Comparison of ENCODE assay signal across 11 cellular contexts in the genomic region with DNA sequence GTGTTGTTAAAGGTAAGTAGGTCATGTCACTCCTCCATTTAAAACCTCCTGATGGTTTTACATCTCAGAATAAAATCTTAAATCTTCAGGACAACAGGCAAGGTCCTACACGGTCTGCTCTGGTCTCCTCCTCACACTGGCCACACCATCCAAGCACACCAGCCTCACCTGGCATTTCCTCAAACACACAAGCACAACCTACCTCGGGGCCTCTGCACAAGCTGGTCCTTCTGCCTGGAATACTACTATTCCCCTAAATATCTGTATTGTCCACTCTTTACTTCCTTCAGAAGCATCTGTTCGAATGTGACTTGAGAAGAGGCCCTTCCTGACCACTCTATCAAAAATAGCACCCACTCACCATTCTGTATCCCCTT. TPM values are rescaled to one million over a fixed set of nuclear protein-coding genes. Genes with fewer than 3 reads are reported as not detected.
DNase-seq lines count a peak whose midpoint lies in the region; ATAC-seq and TF ChIP-seq lines count a peak whose summit lies in the region.
"Had no signal": no experiment of that assay in that cellular context is flagged by ENCODE, and none has a peak within 500 bp of the region (broad histone marks: within the 10 kb centered on the region; RNA-seq: fewer than 3 reads in every experiment).

No MANE protein-coding gene starts in this region.

- H3K4me2 ChIP-seq in Karpas-422 (ENCODE audit: low read depth, low read length, poor library complexity, severe bottlenecking) (peak overlapping the region; percentile 77), osteoblast (ENCODE audit: insufficient read depth, low read length) (peak overlapping the region; percentile 91)

- H3K4me3 ChIP-seq in CD4-positive, CD25-positive, alpha-beta regulatory T cell (ENCODE audit: low read depth, low read length) = peak overlapping the region; percentile 49
- H3K4me3 ChIP-seq in Karpas-422 (ENCODE audit: low read length) = peak overlapping the region; percentile 92; the same call in 1 of the 2 replicates
- peak overlapping the region in 47 of 59 donors; percentile 7 to 99 (median 92) for H3K4me3 ChIP-seq in dorsolateral prefrontal cortex
- peak overlapping the region; percentile 99 for H3K4me3 ChIP-seq in osteoblast (ENCODE audit: insufficient read depth, low read length)

- H3K27ac Mint-ChIP-seq in CD4-positive, CD25-positive, alpha-beta regulatory T cell = peak overlapping the region; percentile 54 to 94 (median 88)

- DNase-seq in CD4-positive, CD25-positive, alpha-beta regulatory T cell = no peak
- DNase-seq in Karpas-422 (no peak), dorsolateral prefrontal cortex (no peak), osteoblast (ENCODE audit: insufficient read length, low spot score, missing footprints) (peak; percentile 54), cerebellar cortex (ENCODE audit: low spot score) (no peak), NCI-H1092 (lab: John Stamatoyannopoulos, UW) (no peak), GOT3 (lab: John Stamatoyannopoulos, UW) (no peak)
- DNase-seq: GF-D8, NCI-H1930 had no signal

- no peaks in the 10 kb centered on the region for H3K36me3 Mint-ChIP-seq in CD4-positive, CD25-positive, alpha-beta regulatory T cell

- no peaks in the 10 kb centered on the region for H3K27me3 ChIP-seq in CD4-positive, CD25-positive, alpha-beta regulatory T cell (ENCODE audit: control insufficient read depth, insufficient read depth, low read length)
- H3K27me3 ChIP-seq in Karpas-422 (ENCODE audit: low read length) (no peaks in the 10 kb centered on the region), dorsolateral prefrontal cortex (no peaks in the 10 kb centered on the region), osteoblast (ENCODE audit: insufficient read depth, low read length) (no peaks in the 10 kb centered on the region)

- H2AFZ ChIP-seq in Karpas-422 (ENCODE audit: low read length) (no peak overlapping the region), osteoblast (ENCODE audit: low read length) (no peak overlapping the region)

- ATAC-seq in CD4-positive, CD25-positive, alpha-beta regulatory T cell (ENCODE audit: low read depth in 2 of 2) = no peak
- ATAC-seq in HG03175 (IDR thresholded peaks at IDR 0.05; ENCODE audit: unreplicated experiment) = no peak
- ATAC-seq: Right ventricle myocardium inferior had no signal

- H3K4me1 ChIP-seq in CD4-positive, CD25-positive, alpha-beta regulatory T cell (ENCODE audit: control insufficient read depth, insufficient read depth, low read length, poor library complexity, severe bottlenecking) = peaks cover 40% of the 10 kb centered on the region
- peaks cover 54% of the 10 kb centered on the region for H3K4me1 ChIP-seq in Karpas-422 (ENCODE audit: low read length)
- peaks cover 18% of the 10 kb centered on the region for H3K4me1 ChIP-seq in osteoblast (ENCODE audit: insufficient read depth, low read length)

- no peaks in the 10 kb centered on the region for H3K36me3 ChIP-seq in CD4-positive, CD25-positive, alpha-beta regulatory T cell (ENCODE audit: control insufficient read depth, insufficient read depth, low read length)
- H3K36me3 ChIP-seq in Karpas-422 (ENCODE audit: insufficient read depth, low read length) (no peaks in the 10 kb centered on the region), osteoblast (ENCODE audit: insufficient read depth, low read length) (peaks cover 5% of the 10 kb centered on the region)

- H3K9me3 ChIP-seq in CD4-positive, CD25-positive, alpha-beta regulatory T cell (ENCODE audit: control insufficient read depth in 2 of 2, low read length in 2 of 2) = no peaks in the 10 kb centered on the region
- no peaks in the 10 kb centered on the region for H3K9me3 ChIP-seq in Karpas-422 (ENCODE audit: low read length)
- H3K9me3 ChIP-seq in osteoblast (ENCODE audit: low read depth, low read length) = no peaks in the 10 kb centered on the region

- TF ChIP-seq CTCF in dorsolateral prefrontal cortex (IDR thresholded peaks at IDR 0.05 in 54 of 56, conservative IDR thresholded peaks at IDR 0.05 in 2 of 56; ENCODE audit: low read depth in 1 of 56, partially characterized antibody in 56 of 56) = no peak
- TF ChIP-seq CTCF in osteoblast (IDR thresholded peaks at IDR 0.05; ENCODE audit: extremely low read depth, low read depth, low read length) = no peak

- peak overlapping the region; percentile 85 to 96 (median 91) for H3K4me3 Mint-ChIP-seq in CD4-positive, CD25-positive, alpha-beta regulatory T cell

- no peaks in the 10 kb centered on the region for H3K9me2 ChIP-seq in Karpas-422 (replicated peaks; ENCODE audit: insufficient read depth, low read length)

- H3K79me2 ChIP-seq in Karpas-422 (ENCODE audit: low read length) (peaks cover 37% of the 10 kb centered on the region), osteoblast (ENCODE audit: insufficient read depth, low read length) (peaks cover 66% of the 10 kb centered on the region)

- H3K4me1 Mint-ChIP-seq in CD4-positive, CD25-positive, alpha-beta regulatory T cell = peaks cover 19 to 75% (median 48%) of the 10 kb centered on the region in 4 donors

- peak overlapping the region; percentile 55 for H3K27ac ChIP-seq in CD4-positive, CD25-positive, alpha-beta regulatory T cell (ENCODE audit: insufficient read depth, low read length, poor library complexity, severe bottlenecking)
- H3K27ac ChIP-seq in Karpas-422 (ENCODE audit: low read length) (no peak overlapping the region), dorsolateral prefrontal cortex (peak overlapping the region in 13 of 59 donors; percentile 23 to 94 (median 49)), osteoblast (ENCODE audit: low read depth, low read length) (peak overlapping the region; percentile 95)

- intact Hi-C loops in dorsolateral prefrontal cortex (cut with DNase I) = loop anchor here (5.0 to 10.0 kb wide), 3 partner anchors 77 to 279 kb away; partner anchors contain the start of gene SLC25A38 (in 1 of the 2)

- no peaks in the 10 kb centered on the region for H3K9me3 Mint-ChIP-seq in CD4-positive, CD25-positive, alpha-beta regulatory T cell

- peaks cover 4% of the 10 kb centered on the region for H3K27me3 Mint-ChIP-seq in CD4-positive, CD25-positive, alpha-beta regulatory T cell

- H4K20me1 ChIP-seq in Karpas-422 (ENCODE audit: insufficient read depth, low read depth, low read length) = no peaks in the 10 kb centered on the region
- H4K20me1 ChIP-seq in osteoblast (ENCODE audit: insufficient read depth, low read length) = peaks cover 50% of the 10 kb centered on the region

- H3K9ac ChIP-seq in Karpas-422 (ENCODE audit: low read length) = peak overlapping the region; percentile 86

RNA-seq across cellular contexts. Expression of gene GORASP1, which starts 1.8 kb away (rescaled TPM):
- 34.0 TPM for total RNA-seq in CD4-positive, CD25-positive, alpha-beta regulatory T cell
- polyA plus RNA-seq in CD4-positive, CD25-positive, alpha-beta regulatory T cell = 10 to 100 TPM; 18.5 to 29.7 (median 20.5) TPM
- total RNA-seq in Karpas-422 (2014; rRNA removed; shearing (Covaris generic); ENCODE audit: low replicate concordance) = 38.5 and 51.8 TPM in 2 replicates
- total RNA-seq in dorsolateral prefrontal cortex (10 to 100 TPM; 52.3 to 94.4 (median 70.3) TPM), osteoblast (44.5 and 46.0 TPM in 2 replicates)

RNA-seq across cellular contexts. Expression of gene TTC21A, which starts 1.8 kb away (rescaled TPM):
- 4.1 TPM for total RNA-seq in CD4-positive, CD25-positive, alpha-beta regulatory T cell
- 1 to 10 TPM in 2 of 4 donors, under 1 TPM in 2; 0.41 to 2.7 (median 1.0) TPM for polyA plus RNA-seq in CD4-positive, CD25-positive, alpha-beta regulatory T cell
- 8.7 and 9.5 TPM in 2 replicates for total RNA-seq in Karpas-422 (2014; rRNA removed; shearing (Covaris generic); ENCODE audit: low replicate concordance)
- total RNA-seq in dorsolateral prefrontal cortex (10 to 100 TPM; 12.8 to 44.7 (median 24.4) TPM), osteoblast (6.9 and 8.5 TPM in 2 replicates)

RNA-seq across cellular contexts. Expression of gene CSRNP1, which starts 47.7 kb away (rescaled TPM):
- 300 TPM for total RNA-seq in CD4-positive, CD25-positive, alpha-beta regulatory T cell
- polyA plus RNA-seq in CD4-positive, CD25-positive, alpha-beta regulatory T cell = 10 to 100 TPM; 12.5 to 24.1 (median 14.7) TPM
- total RNA-seq in Karpas-422 (2014; rRNA removed; shearing (Covaris generic); ENCODE audit: low replicate concordance) = 10.3 and 11.1 TPM in 2 replicates
- total RNA-seq in dorsolateral prefrontal cortex (10 to 100 TPM; 10.1 to 52.4 (median 18.1) TPM), osteoblast (5.8 and 8.0 TPM in 2 replicates)

RNA-seq across cellular contexts. Expression of gene WDR48, which starts 53.9 kb away (rescaled TPM):
- 104 TPM for total RNA-seq in CD4-positive, CD25-positive, alpha-beta regulatory T cell
- 10 to 100 TPM; 46.7 to 70.6 (median 49.9) TPM for polyA plus RNA-seq in CD4-positive, CD25-positive, alpha-beta regulatory T cell
- 23.7 and 27.7 TPM in 2 replicates for total RNA-seq in Karpas-422 (2014; rRNA removed; shearing (Covaris generic); ENCODE audit: low replicate concordance)
- total RNA-seq in dorsolateral prefrontal cortex = 10 to 100 TPM; 45.0 to 93.1 (median 69.8) TPM
- 39.8 TPM in 2 replicates for total RNA-seq in osteoblast

RNA-seq across cellular contexts. Expression of gene SCN11A, which starts 53.9 kb away (rescaled TPM):
- not detected for total RNA-seq in CD4-positive, CD25-positive, alpha-beta regulatory T cell
- under 1 TPM in 1 of 4 donors, not detected in 3; 0.13 TPM for polyA plus RNA-seq in CD4-positive, CD25-positive, alpha-beta regulatory T cell
- total RNA-seq in Karpas-422 (2014; rRNA removed; shearing (Covaris generic); ENCODE audit: low replicate concordance) = 0.07 TPM in 1 of 2 replicates, not detected in the other
- total RNA-seq in dorsolateral prefrontal cortex = 1 to 10 TPM in 13 of 120 experiments, under 1 TPM in 107; 0.19 to 1.4 (median 0.68) TPM
- under 0.01 TPM in 1 of 2 replicates, not detected in the other for total RNA-seq in osteoblast

Comparison
In these comparisons a context has a peak if more than half of its experiments do, and no peak if none do; other contexts are left out.
1. H3K4me3 ChIP-seq: peak in every context shown above with its lines; median percentile 99 in osteoblast; 92 in Karpas-422; 92 in dorsolateral prefrontal cortex; 49 in CD4-positive, CD25-positive, alpha-beta regulatory T cell.